In genomic region chr7:21238717-21239116, GRCh38 we compare ENCODE assay signal across 22 cellular contexts.
"Had no signal": no experiment of that assay in that cellular context is flagged by ENCODE, and none has a peak within 500 bp of the region (broad histone marks: within the 10 kb centered on the region; RNA-seq: fewer than 3 reads in every experiment).

No MANE protein-coding gene starts in this region.

- ATAC-seq: effector memory CD8-positive, alpha-beta T cell; esophagus mucosa; gastrocnemius medialis; heart right ventricle; left cardiac atrium; left lung; left ventricle myocardium superior; lower lobe of right lung had no signal

- DNase-seq: colonic mucosa; cortex of kidney; effector CD8-positive, alpha-beta T cell; effector memory CD8-positive, alpha-beta T cell; endodermal cell; erythroblast; esophagus squamous epithelium; foreskin fibroblast; foreskin melanocyte; gastrocnemius medialis; glutamatergic neuron; head of caudate nucleus; heart right ventricle; hippocampal formation; left cardiac atrium; left lung; left ventricle myocardium superior; lower lobe of right lung; mesenchymal stem cell had no signal

- H3K9me3 Mint-ChIP-seq: dendritic cell treated with granulocyte-macrophage colony-stimulating factor and Interleukin-4, amounts not matched to agents 40 ng/mL and 50 ng/mL, for 4 days; effector memory CD8-positive, alpha-beta T cell; endodermal cell; mesothelial cell of epicardium had no signal

- H3K4me1 Mint-ChIP-seq: mesothelial cell of epicardium had no signal

- H3K27ac Mint-ChIP-seq: dendritic cell treated with granulocyte-macrophage colony-stimulating factor and Interleukin-4, amounts not matched to agents 40 ng/mL and 50 ng/mL, for 4 days; effector memory CD8-positive, alpha-beta T cell; endodermal cell; mesothelial cell of epicardium had no signal

- H3K27me3 Mint-ChIP-seq: dendritic cell treated with granulocyte-macrophage colony-stimulating factor and Interleukin-4, amounts not matched to agents 40 ng/mL and 50 ng/mL, for 4 days had no signal

- H3K36me3 Mint-ChIP-seq: mesothelial cell of epicardium had no signal

- H3K4me3 Mint-ChIP-seq: dendritic cell treated with granulocyte-macrophage colony-stimulating factor and Interleukin-4, amounts not matched to agents 40 ng/mL and 50 ng/mL, for 4 days; effector memory CD8-positive, alpha-beta T cell; endodermal cell; mesothelial cell of epicardium had no signal
